ENCODE assay signal across 11 cellular contexts in the genomic region with DNA sequence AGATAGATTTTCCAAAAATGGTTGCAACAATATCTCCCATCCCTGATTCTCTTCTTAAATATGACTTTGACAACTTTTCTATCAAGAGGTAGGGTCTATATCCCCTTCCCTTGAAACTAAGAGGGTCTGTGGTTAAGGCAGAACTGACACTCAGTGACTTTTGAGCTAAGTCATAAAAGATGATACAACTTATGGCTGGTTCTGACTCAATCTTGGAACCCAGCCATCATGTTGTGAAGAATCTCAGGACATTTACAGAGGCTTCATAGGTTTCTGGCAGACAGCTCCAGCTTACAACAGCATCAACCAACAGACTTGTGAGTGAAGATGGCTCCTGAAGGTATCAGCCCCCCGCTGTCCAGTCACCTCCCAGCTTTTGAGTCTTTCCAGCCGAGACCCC.
A peak's percentile ranks its signal among the peaks of the same experiment; 100 is the strongest.
DNase-seq lines count a peak whose midpoint lies in the region; ATAC-seq and TF ChIP-seq lines count a peak whose summit lies in the region.
"Had no signal": no experiment of that assay in that cellular context is flagged by ENCODE, and none has a peak within 500 bp of the region (broad histone marks: within the 10 kb centered on the region; RNA-seq: fewer than 3 reads in every experiment).

No MANE protein-coding gene starts in this region.

- intact Hi-C loops in left lung (cut with DNase I): no loop called here

- H3K27ac ChIP-seq in GM23338 (ENCODE audit: low read depth): no peak overlapping the region
- no peak overlapping the region for H3K27ac ChIP-seq in left lung
- H3K27ac ChIP-seq: C4-2B had no signal

- DNase-seq in BE2C (peak; percentile 24), LoVo (ENCODE audit: low spot score) (peak; percentile 52), astrocyte of the hippocampus (ENCODE audit: low read depth, low spot score) (peak; percentile 26), kidney tubule cell (ENCODE audit: low spot score) (peak; percentile 65), GM23338 (ENCODE audit: low spot score) (no peak), left lung (no peak), COR-L47 (lab: John Stamatoyannopoulos, UW) (no peak)
- DNase-seq in effector CD4-positive, alpha-beta T cell: no peak
- DNase-seq: activated CD8-positive, alpha-beta memory T cell treated with anti-CD3 and anti-CD28 coated beads, Interleukin-2, amount 50 U/mL, for 4 hours; MM.1S had no signal

- H3K4me3 ChIP-seq in BE2C (ENCODE audit: low read depth, low read length): no peak overlapping the region
- H3K4me3 ChIP-seq in GM23338: no peak overlapping the region
- H3K4me3 ChIP-seq in left lung: no peak overlapping the region

- H2AFZ ChIP-seq in GM23338: no peak overlapping the region

- peaks cover 11% of the 10 kb centered on the region for H3K4me1 ChIP-seq in BE2C
- H3K4me1 ChIP-seq in GM23338 (ENCODE audit: insufficient read depth): no peaks in the 10 kb centered on the region
- H3K4me1 ChIP-seq in left lung: no peaks in the 10 kb centered on the region

- H3F3A ChIP-seq in GM23338 (replicated peaks; ENCODE audit: low read depth): no peaks in the 10 kb centered on the region

- no peak overlapping the region for H3K27ac Mint-ChIP-seq in GM23338

- H3K27me3 ChIP-seq in BE2C: no peaks in the 10 kb centered on the region
- H3K27me3 ChIP-seq in GM23338 (ENCODE audit: insufficient read depth): no peaks in the 10 kb centered on the region
- H3K27me3 ChIP-seq in left lung: no peaks in the 10 kb centered on the region

- H3K9me3 ChIP-seq in BE2C (no peaks in the 10 kb centered on the region), left lung (no peaks in the 10 kb centered on the region)

- H4K20me1 ChIP-seq in GM23338 (replicated peaks; ENCODE audit: insufficient read depth): no peaks in the 10 kb centered on the region

- peaks cover 4% of the 10 kb centered on the region; the same call in 1 of the 3 replicates for H3K9me3 Mint-ChIP-seq in GM23338

- ATAC-seq in GM23338 (no peak), left lung (no peak)

- H3K4me3 Mint-ChIP-seq in GM23338: no peak overlapping the region

- H3K36me3 Mint-ChIP-seq in GM23338 (ENCODE audit: low read depth): no peaks in the 10 kb centered on the region

- H3K27me3 Mint-ChIP-seq in GM23338 (ENCODE audit: insufficient read depth, low read depth, poor library complexity): no peaks in the 10 kb centered on the region

- H3K36me3 ChIP-seq in BE2C (no peaks in the 10 kb centered on the region), GM23338 (ENCODE audit: insufficient read depth) (no peaks in the 10 kb centered on the region), left lung (no peaks in the 10 kb centered on the region)

- no peaks in the 10 kb centered on the region for H3K4me1 Mint-ChIP-seq in GM23338

- no peaks in the 10 kb centered on the region for H3K79me2 ChIP-seq in GM23338 (replicated peaks; ENCODE audit: insufficient read depth)

- H3K4me2 ChIP-seq in GM23338: no peak overlapping the region

- H3K9me2 ChIP-seq in GM23338 (ENCODE audit: insufficient read depth): no peaks in the 10 kb centered on the region

- TF ChIP-seq CTCF in BE2C (IDR thresholded peaks at IDR 0.05; ENCODE audit: low read depth, low read length) (no peak), GM23338 (conservative IDR thresholded peaks at IDR 0.05; ENCODE audit: low read depth in 2 of 2) (no peak), left lung (IDR thresholded peaks at IDR 0.05) (no peak)

TF ChIP-seq in GM23338, 12 proteins besides CTCF, POLR2A, EP300 and RAD21 (continues in another document):
- TF ChIP-seq, protein P1, sequence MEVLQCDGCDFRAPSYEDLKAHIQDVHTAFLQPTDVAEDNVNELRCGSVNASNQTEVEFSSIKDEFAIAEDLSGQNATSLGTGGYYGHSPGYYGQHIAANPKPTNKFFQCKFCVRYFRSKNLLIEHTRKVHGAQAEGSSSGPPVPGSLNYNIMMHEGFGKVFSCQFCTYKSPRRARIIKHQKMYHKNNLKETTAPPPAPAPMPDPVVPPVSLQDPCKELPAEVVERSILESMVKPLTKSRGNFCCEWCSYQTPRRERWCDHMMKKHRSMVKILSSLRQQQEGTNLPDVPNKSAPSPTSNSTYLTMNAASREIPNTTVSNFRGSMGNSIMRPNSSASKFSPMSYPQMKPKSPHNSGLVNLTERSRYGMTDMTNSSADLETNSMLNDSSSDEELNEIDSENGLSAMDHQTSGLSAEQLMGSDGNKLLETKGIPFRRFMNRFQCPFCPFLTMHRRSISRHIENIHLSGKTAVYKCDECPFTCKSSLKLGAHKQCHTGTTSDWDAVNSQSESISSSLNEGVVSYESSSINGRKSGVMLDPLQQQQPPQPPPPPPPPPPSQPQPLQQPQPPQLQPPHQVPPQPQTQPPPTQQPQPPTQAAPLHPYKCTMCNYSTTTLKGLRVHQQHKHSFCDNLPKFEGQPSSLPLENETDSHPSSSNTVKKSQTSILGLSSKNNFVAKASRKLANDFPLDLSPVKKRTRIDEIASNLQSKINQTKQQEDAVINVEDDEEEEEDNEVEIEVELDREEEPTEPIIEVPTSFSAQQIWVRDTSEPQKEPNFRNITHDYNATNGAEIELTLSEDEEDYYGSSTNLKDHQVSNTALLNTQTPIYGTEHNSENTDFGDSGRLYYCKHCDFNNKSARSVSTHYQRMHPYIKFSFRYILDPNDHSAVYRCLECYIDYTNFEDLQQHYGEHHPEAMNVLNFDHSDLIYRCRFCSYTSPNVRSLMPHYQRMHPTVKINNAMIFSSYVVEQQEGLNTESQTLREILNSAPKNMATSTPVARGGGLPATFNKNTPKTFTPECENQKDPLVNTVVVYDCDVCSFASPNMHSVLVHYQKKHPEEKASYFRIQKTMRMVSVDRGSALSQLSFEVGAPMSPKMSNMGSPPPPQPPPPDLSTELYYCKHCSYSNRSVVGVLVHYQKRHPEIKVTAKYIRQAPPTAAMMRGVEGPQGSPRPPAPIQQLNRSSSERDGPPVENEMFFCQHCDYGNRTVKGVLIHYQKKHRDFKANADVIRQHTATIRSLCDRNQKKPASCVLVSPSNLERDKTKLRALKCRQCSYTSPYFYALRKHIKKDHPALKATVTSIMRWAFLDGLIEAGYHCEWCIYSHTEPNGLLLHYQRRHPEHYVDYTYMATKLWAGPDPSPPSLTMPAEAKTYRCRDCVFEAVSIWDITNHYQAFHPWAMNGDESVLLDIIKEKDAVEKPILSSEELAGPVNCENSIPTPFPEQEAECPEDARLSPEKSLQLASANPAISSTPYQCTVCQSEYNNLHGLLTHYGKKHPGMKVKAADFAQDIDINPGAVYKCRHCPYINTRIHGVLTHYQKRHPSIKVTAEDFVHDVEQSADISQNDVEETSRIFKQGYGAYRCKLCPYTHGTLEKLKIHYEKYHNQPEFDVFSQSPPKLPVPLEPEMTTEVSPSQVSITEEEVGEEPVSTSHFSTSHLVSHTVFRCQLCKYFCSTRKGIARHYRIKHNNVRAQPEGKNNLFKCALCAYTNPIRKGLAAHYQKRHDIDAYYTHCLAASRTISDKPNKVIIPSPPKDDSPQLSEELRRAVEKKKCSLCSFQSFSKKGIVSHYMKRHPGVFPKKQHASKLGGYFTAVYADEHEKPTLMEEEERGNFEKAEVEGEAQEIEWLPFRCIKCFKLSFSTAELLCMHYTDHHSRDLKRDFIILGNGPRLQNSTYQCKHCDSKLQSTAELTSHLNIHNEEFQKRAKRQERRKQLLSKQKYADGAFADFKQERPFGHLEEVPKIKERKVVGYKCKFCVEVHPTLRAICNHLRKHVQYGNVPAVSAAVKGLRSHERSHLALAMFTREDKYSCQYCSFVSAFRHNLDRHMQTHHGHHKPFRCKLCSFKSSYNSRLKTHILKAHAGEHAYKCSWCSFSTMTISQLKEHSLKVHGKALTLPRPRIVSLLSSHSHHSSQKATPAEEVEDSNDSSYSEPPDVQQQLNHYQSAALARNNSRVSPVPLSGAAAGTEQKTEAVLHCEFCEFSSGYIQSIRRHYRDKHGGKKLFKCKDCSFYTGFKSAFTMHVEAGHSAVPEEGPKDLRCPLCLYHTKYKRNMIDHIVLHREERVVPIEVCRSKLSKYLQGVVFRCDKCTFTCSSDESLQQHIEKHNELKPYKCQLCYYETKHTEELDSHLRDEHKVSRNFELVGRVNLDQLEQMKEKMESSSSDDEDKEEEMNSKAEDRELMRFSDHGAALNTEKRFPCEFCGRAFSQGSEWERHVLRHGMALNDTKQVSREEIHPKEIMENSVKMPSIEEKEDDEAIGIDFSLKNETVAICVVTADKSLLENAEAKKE (CRISPR knock-in tag; IDR thresholded peaks at IDR 0.05): no peak
- TF ChIP-seq, protein P2, sequence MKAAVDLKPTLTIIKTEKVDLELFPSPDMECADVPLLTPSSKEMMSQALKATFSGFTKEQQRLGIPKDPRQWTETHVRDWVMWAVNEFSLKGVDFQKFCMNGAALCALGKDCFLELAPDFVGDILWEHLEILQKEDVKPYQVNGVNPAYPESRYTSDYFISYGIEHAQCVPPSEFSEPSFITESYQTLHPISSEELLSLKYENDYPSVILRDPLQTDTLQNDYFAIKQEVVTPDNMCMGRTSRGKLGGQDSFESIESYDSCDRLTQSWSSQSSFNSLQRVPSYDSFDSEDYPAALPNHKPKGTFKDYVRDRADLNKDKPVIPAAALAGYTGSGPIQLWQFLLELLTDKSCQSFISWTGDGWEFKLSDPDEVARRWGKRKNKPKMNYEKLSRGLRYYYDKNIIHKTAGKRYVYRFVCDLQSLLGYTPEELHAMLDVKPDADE (IDR thresholded peaks at IDR 0.05): no peak
- TF ChIP-seq POLR2AphosphoS5 (IDR thresholded peaks at IDR 0.05; ENCODE audit: low read depth) (no peak), ZNF331 (CRISPR knock-in tag; IDR thresholded peaks at IDR 0.05; ENCODE audit: low read depth) (no peak), CREB1 (CRISPR knock-in tag; IDR thresholded peaks at IDR 0.05; ENCODE audit: low read depth) (no peak), JUNB (IDR thresholded peaks at IDR 0.05; ENCODE audit: unreplicated experiment) (no peak)

Comparison
In these comparisons a context has a peak if more than half of its experiments do, and no peak if none do; other contexts are left out.
1. DNase-seq: peak in BE2C (single experiment), LoVo (single experiment), astrocyte of the hippocampus (single experiment) and kidney tubule cell (single experiment); none in GM23338 (single experiment), effector CD4-positive, alpha-beta T cell (single experiment), left lung (0 of 2) and COR-L47 (single experiment).